Comparison of ENCODE assay signal across 22 cellular contexts in genomic region chr12:72872488-72872887, GRCh38.
A peak's percentile ranks its signal among the peaks of the same experiment; 100 is the strongest.
DNase-seq lines count a peak whose midpoint lies in the region; TF ChIP-seq lines count a peak whose summit lies in the region.
"Had no signal": no experiment of that assay in that cellular context is flagged by ENCODE, and none has a peak within 500 bp of the region (broad histone marks: within the 10 kb centered on the region; RNA-seq: fewer than 3 reads in every experiment).

No MANE protein-coding gene starts in this region.

- no peaks in the 10 kb centered on the region for H3K27me3 ChIP-seq in dorsolateral prefrontal cortex
- H3K27me3 ChIP-seq: BLaER1, right lobe of liver, transverse colon had no signal

- no peak for TF ChIP-seq CTCF in dorsolateral prefrontal cortex (IDR thresholded peaks at IDR 0.05 in 54 of 56, conservative IDR thresholded peaks at IDR 0.05 in 2 of 56; ENCODE audit: low read depth in 1 of 56, partially characterized antibody in 56 of 56)

- H3K4me3 ChIP-seq in dorsolateral prefrontal cortex, result no peak overlapping the region
- H3K4me3 ChIP-seq: BLaER1, HAP-1, left ventricle myocardium inferior, right lobe of liver, transverse colon had no signal

- H3K27ac ChIP-seq in dorsolateral prefrontal cortex, result no peak overlapping the region
- H3K27ac ChIP-seq: BLaER1, left ventricle myocardium inferior, right lobe of liver, transverse colon had no signal

- DNase-seq in COR-L47 (lab: John Stamatoyannopoulos, UW) (peak; percentile 61), NCI-H1105 treated with DMSO at 0.1 percent for 48 hours (lab: John Stamatoyannopoulos, UW) (peak; percentile 80), NCI-H526 (lab: John Stamatoyannopoulos, UW) (peak; percentile 48 to 58), iPS DF 19.7 (ENCODE audit: low read depth, low spot score) (peak; percentile 9), medulla oblongata (ENCODE audit: extremely low spot score) (no peak), dorsolateral prefrontal cortex (no peak), GM19238 (ENCODE audit: insufficient read length, low spot score) (no peak)
- no peak for DNase-seq in activated effector memory CD4-positive, alpha-beta T cell treated with anti-CD3 and anti-CD28 coated beads, Interleukin-2, amount 50 U/mL, for 16 hours
- DNase-seq: activated CD4-positive, alpha-beta T cell treated with anti-CD3 and anti-CD28 coated beads for 36 hours; activated CD8-positive, alpha-beta memory T cell treated with anti-CD3 and anti-CD28 coated beads, Interleukin-2, amount 10 ng/mL, durations not matched to agents 7 days and 5 days; activated naive CD8-positive, alpha-beta T cell treated with anti-CD3 and anti-CD28 coated beads for 36 hours; Caco-2; EL; Karpas-422; left ventricle myocardium inferior; NCI-H2171 treated with DMSO at 0.1 percent for 48 hours; posterior cingulate gyrus; right lobe of liver; stimulated activated CD4-positive, alpha-beta T cell treated with anti-CD3 and anti-CD28 coated beads, Interleukin-15, amount 100 ng/mL, for 24 hours; transverse colon had no signal

- intact Hi-C loops in dorsolateral prefrontal cortex (cut with DNase I), result no loop called here

Comparison
In these comparisons a context has a peak if more than half of its experiments do, and no peak if none do; other contexts are left out.
1. DNase-seq: peak in COR-L47 (single experiment), NCI-H1105 treated with DMSO at 0.1 percent for 48 hours (single experiment), NCI-H526 (2 of 2) and iPS DF 19.7 (single experiment); none in medulla oblongata (single experiment), dorsolateral prefrontal cortex (0 of 10), activated effector memory CD4-positive, alpha-beta T cell treated with anti-CD3 and anti-CD28 coated beads, Interleukin-2, amount 50 U/mL, for 16 hours (single experiment) and GM19238 (single experiment).